ENCODE assay signal across 12 cellular contexts in the genomic region with DNA sequence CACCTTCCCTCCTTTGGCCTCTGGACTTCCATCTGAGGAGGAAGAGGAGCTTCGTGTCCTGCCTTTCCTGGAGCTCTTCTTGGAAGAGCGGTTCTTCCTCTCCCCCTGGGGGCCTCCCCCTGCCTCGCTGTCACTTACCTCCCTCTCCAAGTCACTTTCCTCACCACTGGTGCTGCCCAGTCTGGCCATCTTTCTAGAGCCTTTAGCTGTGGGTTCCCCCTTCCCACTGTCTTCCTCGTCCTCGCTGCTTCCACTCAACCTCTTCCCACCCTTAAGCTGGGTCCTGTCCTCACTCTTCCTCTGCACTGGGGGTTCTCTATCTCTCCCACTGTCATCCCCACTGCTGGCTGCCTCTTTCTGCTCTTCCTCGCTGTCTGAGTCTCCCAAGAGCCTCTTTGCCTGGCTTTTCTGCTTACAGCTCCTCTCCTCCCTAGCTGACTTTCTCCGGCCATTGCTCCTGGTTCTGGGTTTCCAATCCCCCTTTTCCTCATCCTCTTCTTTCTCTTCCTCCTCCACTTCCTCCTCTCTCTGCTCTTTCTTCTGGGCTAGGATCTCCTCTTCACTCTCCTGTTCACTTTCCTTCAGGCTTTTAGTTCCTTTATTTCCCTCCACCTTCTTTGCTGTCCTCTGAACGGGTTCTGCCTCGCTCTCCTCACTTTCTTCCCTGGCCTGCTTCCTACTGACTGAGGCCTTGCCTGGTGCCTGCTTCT. TPM values are rescaled to one million over a fixed set of nuclear protein-coding genes. Genes with fewer than 3 reads are reported as not detected.
A peak's percentile ranks its signal among the peaks of the same experiment; 100 is the strongest.
DNase-seq lines count a peak whose midpoint lies in the region; TF ChIP-seq lines count a peak whose summit lies in the region.
"Had no signal": no experiment of that assay in that cellular context is flagged by ENCODE, and none has a peak within 500 bp of the region (broad histone marks: within the 10 kb centered on the region; RNA-seq: fewer than 3 reads in every experiment).

No MANE protein-coding gene starts in this region.

- H3K27me3 ChIP-seq in Caco-2 (replicated peaks; ENCODE audit: control insufficient read depth, insufficient read depth, low read length) (no peaks in the 10 kb centered on the region), neutrophil (no peaks in the 10 kb centered on the region)
- H3K27me3 ChIP-seq: tibial nerve had no signal

- H3K36me3 Mint-ChIP-seq in Caco-2 (ENCODE audit: insufficient read depth, unreplicated experiment): peaks cover 49% of the 10 kb centered on the region
- H3K36me3 Mint-ChIP-seq in dendritic cell treated with granulocyte-macrophage colony-stimulating factor and Interleukin-4, amounts not matched to agents 40 ng/mL and 50 ng/mL, for 4 days (ENCODE audit: low read depth): peaks cover 80% of the 10 kb centered on the region

- peak overlapping the region; percentile 99 for H3K4me3 Mint-ChIP-seq in Caco-2 (ENCODE audit: unreplicated experiment)
- H3K4me3 Mint-ChIP-seq in dendritic cell treated with granulocyte-macrophage colony-stimulating factor and Interleukin-4, amounts not matched to agents 40 ng/mL and 50 ng/mL, for 4 days: no peak overlapping the region

- peaks cover 20% of the 10 kb centered on the region for H3K4me1 Mint-ChIP-seq in Caco-2 (ENCODE audit: low read depth, unreplicated experiment)
- H3K4me1 Mint-ChIP-seq in dendritic cell treated with granulocyte-macrophage colony-stimulating factor and Interleukin-4, amounts not matched to agents 40 ng/mL and 50 ng/mL, for 4 days (ENCODE audit: low read depth): peaks cover 33% of the 10 kb centered on the region

- no peaks in the 10 kb centered on the region for H3K9me3 ChIP-seq in Caco-2
- H3K9me3 ChIP-seq in neutrophil: no peaks in the 10 kb centered on the region
- H3K9me3 ChIP-seq: prostate gland, tibial nerve had no signal

- no peak for TF ChIP-seq POLR2A in NB4 (IDR thresholded peaks at IDR 0.05; ENCODE audit: extremely low read depth, insufficient read length)

- H3K4me1 ChIP-seq in Caco-2: peaks cover 11% of the 10 kb centered on the region; the same call in 1 of the 2 replicates
- peaks cover 19 to 25% of the 10 kb centered on the region in 2 experiments for H3K4me1 ChIP-seq in neutrophil (ENCODE audit: control insufficient read depth in 1 of 2, insufficient read depth in 1 of 2, low read depth in 1 of 2, low read length in 1 of 2)

- H3K9me3 Mint-ChIP-seq in Caco-2 (ENCODE audit: unreplicated experiment): no peaks in the 10 kb centered on the region
- H3K9me3 Mint-ChIP-seq in dendritic cell treated with granulocyte-macrophage colony-stimulating factor and Interleukin-4, amounts not matched to agents 40 ng/mL and 50 ng/mL, for 4 days: no peaks in the 10 kb centered on the region

- intact Hi-C loops in Caco-2 (cut with micrococcal nuclease; ENCODE audit: unreplicated experiment): loop anchor here (10.0 kb wide), 1 partner anchor 179 kb away; the partner anchor contains the start of genes PAGR1 and PRRT2
- intact Hi-C loops in dendritic cell treated with granulocyte-macrophage colony-stimulating factor and Interleukin-4, amounts not matched to agents 40 ng/mL and 50 ng/mL, for 4 days (cut with micrococcal nuclease): no loop called here
- intact Hi-C loops in head of caudate nucleus (cut with DNase I): loop anchor here (2.0 to 10.0 kb wide), 3 partner anchors 19 to 179 kb away; partner anchors contain the start of genes PAGR1 and PRRT2

- TSS peak; percentile 64 for BruUV-seq in Caco-2 (replicated peaks; lab: Mats Ljungman, UMichigan)

- H3K27me3 Mint-ChIP-seq in Caco-2 (ENCODE audit: insufficient read depth, unreplicated experiment): no peaks in the 10 kb centered on the region
- no peaks in the 10 kb centered on the region for H3K27me3 Mint-ChIP-seq in dendritic cell treated with granulocyte-macrophage colony-stimulating factor and Interleukin-4, amounts not matched to agents 40 ng/mL and 50 ng/mL, for 4 days

- DNase-seq in Caco-2 (no peak), NB4 (ENCODE audit: low read depth) (no peak), HPDE6-E6E7 (ENCODE audit: extremely low spot score) (no peak), substantia nigra (lab: John Stamatoyannopoulos, UW) (no peak), head of caudate nucleus (no peak)
- no peak for DNase-seq in activated effector memory CD4-positive, alpha-beta T cell treated with Interleukin-2 at 50 U/mL for 16 hours
- DNase-seq: NCI-H1694 had no signal

- POLR2A ChIA-PET in Caco-2 (lab: Charles Lee): interaction anchor here (1.6 kb wide), 2 partner anchors 21 to 69 kb away, joined by 4 to 9 read pairs; partner anchors contain the start of gene KCTD13

- H3K36me3 ChIP-seq in Caco-2 (ENCODE audit: control insufficient read depth, insufficient read depth, low read length) (no peaks in the 10 kb centered on the region), neutrophil (peaks cover 45% of the 10 kb centered on the region)

- H3K27ac ChIP-seq in neutrophil: peak overlapping the region; percentile 80
- no peak overlapping the region for H3K27ac ChIP-seq in substantia nigra (ENCODE audit: low read depth, low read length, poor library complexity, severe bottlenecking)

- TF ChIP-seq CTCF in Caco-2 (IDR thresholded peaks at IDR 0.05; ENCODE audit: insufficient read depth in 1 of 2, low read depth in 1 of 2, low read length in 1 of 2, severe bottlenecking in 1 of 2, unreplicated experiment in 1 of 2) (no peak), NB4 (IDR thresholded peaks at IDR 0.05; ENCODE audit: low read depth, low read length) (no peak), neutrophil (IDR thresholded peaks at IDR 0.05) (no peak)

- peak overlapping the region; percentile 65 for H3K27ac Mint-ChIP-seq in Caco-2 (ENCODE audit: unreplicated experiment)
- H3K27ac Mint-ChIP-seq in dendritic cell treated with granulocyte-macrophage colony-stimulating factor and Interleukin-4, amounts not matched to agents 40 ng/mL and 50 ng/mL, for 4 days: peak overlapping the region; percentile 98

- CTCF ChIA-PET in Caco-2 (lab: Charles Lee): no interaction called here

- peak overlapping the region; percentile 68; the same call in 1 of the 2 replicates for H3K4me3 ChIP-seq in Caco-2 (ENCODE audit: low read depth, low read length)
- peak overlapping the region; percentile 66 for H3K4me3 ChIP-seq in NB4 (ENCODE audit: low read depth, low read length)
- peak overlapping the region in 1 of 2 experiments; percentile 100 for H3K4me3 ChIP-seq in neutrophil (ENCODE audit: low read depth in 1 of 2, low read length in 1 of 2)

RNA-seq across cellular contexts. Expression of gene HIRIP3, which starts 1.4 kb away (rescaled TPM):
- 22.7 and 23.3 TPM in 2 replicates for total RNA-seq in Caco-2 (2022)

RNA-seq across cellular contexts. Expression of gene INO80E, which starts 2.0 kb away (rescaled TPM):
- 58.6 and 58.8 TPM in 2 replicates for total RNA-seq in Caco-2 (2022)

RNA-seq across cellular contexts. Expression of gene DOC2A, which starts 16.8 kb away (rescaled TPM):
- total RNA-seq in Caco-2 (2022): 3.5 and 4.5 TPM in 2 replicates

RNA-seq across cellular contexts. Expression of gene TAOK2, which starts 20.4 kb away (rescaled TPM):
- 45.8 and 47.1 TPM in 2 replicates for total RNA-seq in Caco-2 (2022)

RNA-seq across cellular contexts. Expression of gene C16orf92, which starts 28.9 kb away (rescaled TPM):
- total RNA-seq in Caco-2 (2022): not detected in 2 replicates
- total RNA-seq: endothelial cell of umbilical vein, prostate gland, tibial nerve had no signal
